In the genomic region with DNA sequence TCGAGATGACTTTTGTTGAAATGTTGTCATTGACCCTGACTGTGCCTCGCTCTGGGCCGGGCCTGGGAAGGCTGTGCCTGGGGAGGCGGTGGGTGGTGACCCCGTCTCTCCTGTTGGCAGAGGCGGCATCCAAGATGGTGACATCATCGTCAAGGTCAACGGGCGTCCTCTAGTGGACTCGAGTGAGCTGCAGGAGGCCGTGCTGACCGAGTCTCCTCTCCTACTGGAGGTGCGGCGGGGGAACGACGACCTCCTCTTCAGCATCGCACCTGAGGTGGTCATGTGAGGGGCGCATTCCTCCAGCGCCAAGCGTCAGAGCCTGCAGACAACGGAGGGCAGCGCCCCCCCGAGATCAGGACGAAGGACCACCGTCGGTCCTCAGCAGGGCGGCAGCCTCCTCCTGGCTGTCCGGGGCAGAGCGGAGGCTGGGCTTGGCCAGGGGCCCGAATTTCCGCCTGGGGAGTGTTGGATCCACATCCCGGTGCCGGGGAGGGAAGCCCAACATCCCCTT, we compare ENCODE assay signal across 16 cellular contexts. TPM values are rescaled to one million over a fixed set of nuclear protein-coding genes. Genes with fewer than 3 reads are reported as not detected.
A peak's percentile ranks its signal among the peaks of the same experiment; 100 is the strongest.
DNase-seq lines count a peak whose midpoint lies in the region; ATAC-seq, FAIRE-seq and TF ChIP-seq lines count a peak whose summit lies in the region.
"Had no signal": no experiment of that assay in that cellular context is flagged by ENCODE, and none has a peak within 500 bp of the region (broad histone marks: within the 10 kb centered on the region; RNA-seq: fewer than 3 reads in every experiment).

No MANE protein-coding gene starts in this region.

- no peaks in the 10 kb centered on the region for H3K9me3 ChIP-seq in Peyer's patch
- no peaks in the 10 kb centered on the region for H3K9me3 ChIP-seq in neural progenitor cell (ENCODE audit: low read depth)
- H3K9me3 ChIP-seq: body of pancreas, pancreas had no signal

- H3F3A ChIP-seq in neural progenitor cell (ENCODE audit: low read depth) = no peaks in the 10 kb centered on the region

- peak overlapping the region; percentile 14 for H3K27ac Mint-ChIP-seq in neural progenitor cell
- H3K27ac Mint-ChIP-seq: activated naive CD4-positive, alpha-beta T cell treated with anti-CD3 and anti-CD28 coated beads, Interleukin-2, amount 10 ng/mL, durations not matched to agents 7 days and 5 days had no signal

- in situ Hi-C loops in ACHN (cut with HindIII; ENCODE audit: low pct_ligation_motif_present, low pct_unique_long_range_greater_than_20kb, low sequenced_read_pairs) = no loop called here

- peak; percentile 32 for ATAC-seq in Right ventricle myocardium superior (ENCODE audit: poor library complexity)
- no peak for ATAC-seq in HG03342 (IDR thresholded peaks at IDR 0.05; ENCODE audit: unreplicated experiment)
- ATAC-seq: body of pancreas; pancreas; stimulated activated naive CD8-positive, alpha-beta T cell treated with anti-CD3 and anti-CD28 coated beads, Interleukin-15, Interleukin-2, amounts not matched to agents 100 U/mL and 50 U/mL, for 24 hours had no signal

- H3K4me3 ChIP-seq in Peyer's patch (no peak overlapping the region), neural progenitor cell (no peak overlapping the region)
- H3K4me3 ChIP-seq: body of pancreas, pancreas had no signal

- FAIRE-seq in frontal cortex (lab: Jason Lieb, UNC) = no peak
- FAIRE-seq: pancreas had no signal

- H3K27me3 ChIP-seq in Peyer's patch = no peaks in the 10 kb centered on the region
- no peaks in the 10 kb centered on the region for H3K27me3 ChIP-seq in neural progenitor cell
- H3K27me3 ChIP-seq: body of pancreas had no signal

- no peaks in the 10 kb centered on the region for H3K79me2 ChIP-seq in neural progenitor cell (ENCODE audit: low read depth)

- no peak overlapping the region for H3K27ac ChIP-seq in Peyer's patch
- no peak overlapping the region for H3K27ac ChIP-seq in neural progenitor cell
- H3K27ac ChIP-seq: body of pancreas, pancreas had no signal

- peaks cover 4% of the 10 kb centered on the region for H3K9me3 Mint-ChIP-seq in neural progenitor cell

- H4K20me1 ChIP-seq in neural progenitor cell (ENCODE audit: low read depth) = no peaks in the 10 kb centered on the region

- H3K36me3 ChIP-seq in Peyer's patch (no peaks in the 10 kb centered on the region), neural progenitor cell (no peaks in the 10 kb centered on the region)
- H3K36me3 ChIP-seq: pancreas had no signal

- intact Hi-C loops in Right ventricle myocardium superior (cut with DNase I) = no loop called here

- H2AFZ ChIP-seq in neural progenitor cell (replicated peaks) = no peak overlapping the region

- no peak overlapping the region for H3K9ac ChIP-seq in neural progenitor cell

- H3K4me3 Mint-ChIP-seq in neural progenitor cell = no peak overlapping the region
- H3K4me3 Mint-ChIP-seq: activated naive CD4-positive, alpha-beta T cell treated with anti-CD3 and anti-CD28 coated beads, Interleukin-2, amount 10 ng/mL, durations not matched to agents 7 days and 5 days had no signal

- TF ChIP-seq POLR2A in Peyer's patch (IDR thresholded peaks at IDR 0.05) = no peak

- H3K4me2 ChIP-seq in neural progenitor cell = no peak overlapping the region

- H3K4me1 ChIP-seq in Peyer's patch = peaks cover 0 to 4% (median 0%) of the 10 kb centered on the region in 4 donors
- H3K4me1 ChIP-seq in neural progenitor cell = no peaks in the 10 kb centered on the region
- H3K4me1 ChIP-seq: body of pancreas, pancreas had no signal

- TF ChIP-seq CTCF in AG09319 (IDR thresholded peaks at IDR 0.05; ENCODE audit: low read depth, low read length) (peak; percentile 7), Peyer's patch (IDR thresholded peaks at IDR 0.05) (no peak), neural progenitor cell (IDR thresholded peaks at IDR 0.05) (no peak)

- DNase-seq in AG09319 (ENCODE audit: extremely low read depth, low read depth) = no peak
- peak in 2 of 3 donors; percentile 43 to 44 for DNase-seq in Peyer's patch
- peak; percentile 79 for DNase-seq in Right ventricle myocardium superior
- no peak for DNase-seq in neural progenitor cell (ENCODE audit: low spot score)
- DNase-seq in cerebellum (ENCODE audit: low spot score) = no peak
- no peak for DNase-seq in frontal cortex (ENCODE audit: low spot score in 2 of 2)
- no peak for DNase-seq in ACHN
- DNase-seq: activated CD4-positive, CD25-positive, alpha-beta regulatory T cell treated with anti-CD3 and anti-CD28 coated beads, Interleukin-2, amount 50 U/mL, for 72 hours; activated naive CD4-positive, alpha-beta T cell treated with anti-CD3 and anti-CD28 coated beads, Interleukin-2, amount 10 ng/mL, durations not matched to agents 7 days and 5 days; hippocampal formation; NCI-H226; stimulated activated naive CD8-positive, alpha-beta T cell treated with anti-CD3 and anti-CD28 coated beads, Interleukin-15, Interleukin-2, amounts not matched to agents 100 U/mL and 50 U/mL, for 24 hours had no signal

- H3K36me3 Mint-ChIP-seq in neural progenitor cell = peaks cover 2% of the 10 kb centered on the region
- H3K36me3 Mint-ChIP-seq: activated naive CD4-positive, alpha-beta T cell treated with anti-CD3 and anti-CD28 coated beads, Interleukin-2, amount 10 ng/mL, durations not matched to agents 7 days and 5 days had no signal

- peaks cover 8% of the 10 kb centered on the region for H3K4me1 Mint-ChIP-seq in neural progenitor cell
- H3K4me1 Mint-ChIP-seq: activated naive CD4-positive, alpha-beta T cell treated with anti-CD3 and anti-CD28 coated beads, Interleukin-2, amount 10 ng/mL, durations not matched to agents 7 days and 5 days had no signal

- H3K27me3 Mint-ChIP-seq in neural progenitor cell (ENCODE audit: insufficient read depth, low read depth) = peaks cover 6% of the 10 kb centered on the region
- H3K27me3 Mint-ChIP-seq: activated naive CD4-positive, alpha-beta T cell treated with anti-CD3 and anti-CD28 coated beads, Interleukin-2, amount 10 ng/mL, durations not matched to agents 7 days and 5 days had no signal

RNA-seq across cellular contexts. Expression of a gene that starts 36.4 kb away (rescaled TPM):
- total RNA-seq in Peyer's patch = 10 to 100 TPM in 1 of 4 donors, 1 to 10 TPM in 3; 3.3 to 43.7 (median 7.9) TPM
- 123 TPM for total RNA-seq in Right ventricle myocardium superior
- 1.6 and 2.3 TPM in 2 replicates for total RNA-seq in neural progenitor cell (ENCODE audit: low replicate concordance)
- 2.4 TPM for total RNA-seq in cerebellum
- 0.82 TPM for total RNA-seq in frontal cortex
- total RNA-seq: T-helper 2 cell treated with Interferon-gamma antibody and Interleukin-4, amounts not matched to agents 100 ng/mL and 5 ng/mL, for 36 hours had no signal

Comparison
In these comparisons a context has a peak if more than half of its experiments do, and no peak if none do; other contexts are left out.
1. DNase-seq: peak in Peyer's patch (2 of 3) and Right ventricle myocardium superior (single experiment); none in AG09319 (single experiment), neural progenitor cell (single experiment), cerebellum (single experiment), frontal cortex (0 of 2) and ACHN (single experiment).